9 cellular contexts compared by ENCODE assay signal in the genomic region with DNA sequence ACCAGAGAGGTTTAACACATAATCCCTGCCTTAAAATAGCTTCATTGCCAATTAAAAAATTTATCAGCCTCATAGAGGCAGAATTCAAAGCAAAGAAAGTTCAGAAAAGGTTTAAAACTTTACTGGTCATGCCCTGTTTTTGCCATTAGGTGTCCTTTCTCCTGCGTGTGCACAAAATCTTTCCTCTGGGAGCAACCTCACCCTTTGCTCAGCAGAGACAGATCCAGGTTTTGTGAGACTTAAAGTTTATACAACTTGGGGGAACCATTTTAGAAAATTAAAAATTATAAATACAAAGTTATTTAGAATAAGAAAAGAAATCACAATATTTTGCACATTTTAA. TPM values are rescaled to one million over a fixed set of nuclear protein-coding genes. Genes with fewer than 3 reads are reported as not detected.
A peak's percentile ranks its signal among the peaks of the same experiment; 100 is the strongest.
DNase-seq lines count a peak whose midpoint lies in the region; ATAC-seq, FAIRE-seq and TF ChIP-seq lines count a peak whose summit lies in the region.
"Had no signal": no experiment of that assay in that cellular context is flagged by ENCODE, and none has a peak within 500 bp of the region (broad histone marks: within the 10 kb centered on the region; RNA-seq: fewer than 3 reads in every experiment).

No MANE protein-coding gene starts in this region.

- no peak for ATAC-seq in Right ventricle myocardium inferior
- peak; percentile 82 for ATAC-seq in Panc1
- ATAC-seq in HG02798 (IDR thresholded peaks at IDR 0.05; ENCODE audit: poor library complexity, unreplicated experiment): no peak

- H3K27ac ChIP-seq in cardiac muscle cell: no peak overlapping the region
- no peak overlapping the region for H3K27ac ChIP-seq in Panc1 (ENCODE audit: low read length)
- H3K27ac ChIP-seq in fibroblast of lung (ENCODE audit: insufficient read depth, low read length): no peak overlapping the region
- no peak overlapping the region for H3K27ac ChIP-seq in coronary artery

- H3K9me3 ChIP-seq in cardiac muscle cell (ENCODE audit: low read depth) (no peaks in the 10 kb centered on the region), Panc1 (ENCODE audit: control insufficient read depth, insufficient read depth, low read depth, low read length) (no peaks in the 10 kb centered on the region), fibroblast of lung (ENCODE audit: control insufficient read depth, insufficient read depth, low read depth, low read length) (no peaks in the 10 kb centered on the region)

- no peak for FAIRE-seq in urothelium cell line (lab: Jason Lieb, UNC)

- H3K27me3 ChIP-seq in cardiac muscle cell (no peaks in the 10 kb centered on the region), Panc1 (ENCODE audit: control insufficient read depth, insufficient read depth, low read length) (no peaks in the 10 kb centered on the region), fibroblast of lung (ENCODE audit: control insufficient read depth, insufficient read depth, low read length) (no peaks in the 10 kb centered on the region)

- H3K36me3 ChIP-seq in cardiac muscle cell (no peaks in the 10 kb centered on the region), Panc1 (ENCODE audit: control insufficient read depth, insufficient read depth, low read length) (no peaks in the 10 kb centered on the region), fibroblast of lung (ENCODE audit: control insufficient read depth, insufficient read depth, low read length) (no peaks in the 10 kb centered on the region)

- intact Hi-C loops in Right ventricle myocardium inferior (cut with DNase I) (no loop called here), Panc1 (cut with micrococcal nuclease; ENCODE audit: unreplicated experiment) (no loop called here)

- H2AFZ ChIP-seq in fibroblast of lung (ENCODE audit: low read length): no peak overlapping the region

- CTCF ChIA-PET in Panc1 (lab: Charles Lee): no interaction called here

- no peak overlapping the region for H3K9ac ChIP-seq in fibroblast of lung (ENCODE audit: insufficient read depth, low read length)

- H4K20me1 ChIP-seq in fibroblast of lung (ENCODE audit: control insufficient read depth, extremely low read depth, insufficient read depth, low read length): no peaks in the 10 kb centered on the region

- DNase-seq in cardiac muscle cell (ENCODE audit: low read depth in 1 of 2, low spot score in 1 of 2) (peak; percentile 45 to 48), Right ventricle myocardium inferior (ENCODE audit: missing footprints) (no peak), Panc1 (ENCODE audit: low read depth, low spot score) (no peak), fibroblast of lung (ENCODE audit: low read depth in 2 of 2) (peak in 1 of 2 donors; percentile 34), urothelium cell line (ENCODE audit: low spot score) (peak; percentile 38), coronary artery (ENCODE audit: low spot score) (no peak), nucleus accumbens (lab: John Stamatoyannopoulos, UW) (no peak)
- DNase-seq: stimulated activated CD8-positive, alpha-beta memory T cell treated with anti-CD3 and anti-CD28 coated beads, Interleukin-4, amount 100 ng/mL, for 48 hours had no signal

- H3K4me3 ChIP-seq in cardiac muscle cell: no peak overlapping the region
- no peak overlapping the region for H3K4me3 ChIP-seq in Panc1 (ENCODE audit: low read depth in 2 of 2, low read length in 2 of 2)
- no peak overlapping the region for H3K4me3 ChIP-seq in fibroblast of lung (replicated peaks in 1 of 4; ENCODE audit: control extremely low read depth in 1 of 4, insufficient read depth in 1 of 4, low read depth in 3 of 4, low read length in 4 of 4)
- no peak overlapping the region for H3K4me3 ChIP-seq in coronary artery

- H3K4me2 ChIP-seq in fibroblast of lung (ENCODE audit: extremely low read depth, insufficient read depth, low read length): no peak overlapping the region

- no peaks in the 10 kb centered on the region for H3K79me2 ChIP-seq in fibroblast of lung (ENCODE audit: control insufficient read depth, insufficient read depth, low read length)

- no TSS peak for BruUV-seq in Panc1 (replicated peaks; lab: Mats Ljungman, UMichigan)

- in situ Hi-C loops in Panc1 (cut with HindIII; ENCODE audit: low pct_unique_long_range_greater_than_20kb, low sequenced_read_pairs): no loop called here

- H3K4me1 ChIP-seq in cardiac muscle cell (ENCODE audit: low read depth) (peaks cover 4% of the 10 kb centered on the region), Panc1 (ENCODE audit: control insufficient read depth, insufficient read depth, low read length) (no peaks in the 10 kb centered on the region), fibroblast of lung (ENCODE audit: control insufficient read depth, extremely low read depth, insufficient read depth, low read length) (no peaks in the 10 kb centered on the region)

- POLR2A ChIA-PET in Panc1 (lab: Charles Lee): interaction anchor here (0.7 kb wide), 1 partner anchor 158 kb away, joined by 3 read pairs; no protein-coding TSS in a partner anchor

- TF ChIP-seq CTCF in cardiac muscle cell (IDR thresholded peaks at IDR 0.05; ENCODE audit: low read depth, low read length) (peak; percentile 54), Panc1 (IDR thresholded peaks at IDR 0.05) (peak; percentile 80), fibroblast of lung (conservative IDR thresholded peaks at IDR 0.05 in 1 of 2, IDR thresholded peaks at IDR 0.05 in 1 of 2; ENCODE audit: low read depth in 1 of 2, low read length in 2 of 2) (peak; percentile 44 to 63), coronary artery (IDR thresholded peaks at IDR 0.05) (no peak)

RNA-seq across cellular contexts. Expression of a gene that starts 41.8 kb away (rescaled TPM):
- not detected in 2 replicates for total RNA-seq in cardiac muscle cell
- polyA plus RNA-seq in cardiac muscle cell: not detected in 2 replicates
- total RNA-seq in Right ventricle myocardium inferior: 0.32 TPM
- not detected for total RNA-seq in Panc1 (2021; ENCODE audit: unreplicated experiment)
- not detected for polyA plus RNA-seq in Panc1 (2012; ENCODE audit: insufficient read length)
- total RNA-seq in fibroblast of lung: under 0.01 TPM in 1 of 2 replicates, not detected in the other
- polyA plus RNA-seq in fibroblast of lung: not detected in 2 replicates
- polyA plus RNA-seq in fibroblast of lung (2012): not detected in 2 replicates
- not detected in 2 replicates for polyA minus RNA-seq in fibroblast of lung (ENCODE audit: low replicate concordance)

Comparison
In these comparisons a context has a peak if more than half of its experiments do, and no peak if none do; other contexts are left out.
1. DNase-seq: peak in cardiac muscle cell (2 of 2) and urothelium cell line (single experiment); none in Right ventricle myocardium inferior (single experiment), Panc1 (single experiment), coronary artery (single experiment) and nucleus accumbens (0 of 56).